26 cellular contexts compared by ENCODE assay signal in genomic region chr5:32072054-32072453, GRCh38.
"Had no signal": no experiment of that assay in that cellular context is flagged by ENCODE, and none has a peak within 500 bp of the region (broad histone marks: within the 10 kb centered on the region; RNA-seq: fewer than 3 reads in every experiment).

No MANE protein-coding gene starts in this region.

- H3K79me2 ChIP-seq: hepatocyte had no signal

- H3K27ac ChIP-seq: colonic mucosa, esophagus muscularis mucosa, foreskin keratinocyte, hepatocyte, pancreas, right lobe of liver, suprapubic skin, tibial artery had no signal

- H3K4me3 Mint-ChIP-seq: dendritic cell treated with granulocyte-macrophage colony-stimulating factor and Interleukin-4, amounts not matched to agents 40 ng/mL and 50 ng/mL, for 4 days; endodermal cell; naive thymus-derived CD8-positive, alpha-beta T cell; nephron progenitor cell; stimulated activated naive B cell treated with anti-CD40 and anti-IgM and Interleukin-4, amounts not matched to agents 10 μg/mL and 1 μg/mL and 100 μg/mL, for 72 hours; stimulated activated naive CD8-positive, alpha-beta T cell treated with anti-CD3 and anti-CD28 coated beads, Interleukin-15, Interleukin-2, amounts not matched to agents 100 ng/mL and 50 ng/mL, for 24 hours; type B pancreatic cell had no signal

- H3K27me3 Mint-ChIP-seq: dendritic cell treated with granulocyte-macrophage colony-stimulating factor and Interleukin-4, amounts not matched to agents 40 ng/mL and 50 ng/mL, for 4 days; naive thymus-derived CD8-positive, alpha-beta T cell; stimulated activated naive B cell treated with anti-CD40 and anti-IgM and Interleukin-4, amounts not matched to agents 10 μg/mL and 1 μg/mL and 100 μg/mL, for 72 hours; stimulated activated naive CD8-positive, alpha-beta T cell treated with anti-CD3 and anti-CD28 coated beads, Interleukin-15, Interleukin-2, amounts not matched to agents 100 ng/mL and 50 ng/mL, for 24 hours; type B pancreatic cell had no signal

- H3K27ac Mint-ChIP-seq: dendritic cell treated with granulocyte-macrophage colony-stimulating factor and Interleukin-4, amounts not matched to agents 40 ng/mL and 50 ng/mL, for 4 days; endodermal cell; nephron progenitor cell; stimulated activated naive B cell treated with anti-CD40 and anti-IgM and Interleukin-4, amounts not matched to agents 10 μg/mL and 1 μg/mL and 100 μg/mL, for 72 hours; stimulated activated naive CD8-positive, alpha-beta T cell treated with anti-CD3 and anti-CD28 coated beads, Interleukin-15, Interleukin-2, amounts not matched to agents 100 ng/mL and 50 ng/mL, for 24 hours; type B pancreatic cell had no signal

- DNase-seq: colonic mucosa; effector CD8-positive, alpha-beta T cell; endodermal cell; heart left ventricle; kidney; mesendoderm; naive thymus-derived CD8-positive, alpha-beta T cell; nephron progenitor cell; occipital lobe; pancreas; retina; right lobe of liver; small intestine; stimulated activated CD4-positive, alpha-beta T cell treated with anti-CD3 and anti-CD28 coated beads, Interleukin-15, amount 100 ng/mL, for 24 hours; stimulated activated CD4-positive, alpha-beta T cell treated with anti-CD3 and anti-CD28 coated beads, Interleukin-2, amount 100 ng/mL, for 48 hours; stimulated activated naive B cell treated with anti-CD40 and anti-IgM and Interleukin-4, amounts not matched to agents 10 μg/mL and 1 μg/mL and 100 μg/mL, for 72 hours; tibial artery had no signal

- H3K36me3 ChIP-seq: colonic mucosa, pancreas, right lobe of liver had no signal

- H3K4me2 ChIP-seq: hepatocyte had no signal

- H3K4me1 ChIP-seq: colonic mucosa, foreskin keratinocyte, gastroesophageal sphincter, pancreas, right lobe of liver, suprapubic skin, tibial artery had no signal

- H3K36me3 Mint-ChIP-seq: stimulated activated naive B cell treated with anti-CD40 and anti-IgM and Interleukin-4, amounts not matched to agents 10 μg/mL and 1 μg/mL and 100 μg/mL, for 72 hours; type B pancreatic cell had no signal

- ATAC-seq: left lobe of liver; naive thymus-derived CD8-positive, alpha-beta T cell; pancreas; right lobe of liver; stimulated activated naive B cell treated with anti-CD40 and anti-IgM and Interleukin-4, amounts not matched to agents 10 μg/mL and 1 μg/mL and 100 μg/mL, for 72 hours had no signal

- H3K4me3 ChIP-seq: colonic mucosa, esophagus muscularis mucosa, gastroesophageal sphincter, heart left ventricle, hepatocyte, pancreas, right lobe of liver, suprapubic skin, tibial artery had no signal

- H3K27me3 ChIP-seq: colonic mucosa, esophagus muscularis mucosa, foreskin keratinocyte, gastroesophageal sphincter, heart left ventricle, hepatocyte, pancreas, right lobe of liver, suprapubic skin, tibial artery had no signal

- H2AFZ ChIP-seq: hepatocyte had no signal

- H3K4me1 Mint-ChIP-seq: endodermal cell; nephron progenitor cell; stimulated activated naive B cell treated with anti-CD40 and anti-IgM and Interleukin-4, amounts not matched to agents 10 μg/mL and 1 μg/mL and 100 μg/mL, for 72 hours had no signal

- H3K9me3 ChIP-seq: colonic mucosa, esophagus muscularis mucosa, gastroesophageal sphincter, heart left ventricle, pancreas, right lobe of liver, suprapubic skin, tibial artery had no signal

- H3K9me3 Mint-ChIP-seq: dendritic cell treated with granulocyte-macrophage colony-stimulating factor and Interleukin-4, amounts not matched to agents 40 ng/mL and 50 ng/mL, for 4 days; endodermal cell; naive thymus-derived CD8-positive, alpha-beta T cell; stimulated activated naive B cell treated with anti-CD40 and anti-IgM and Interleukin-4, amounts not matched to agents 10 μg/mL and 1 μg/mL and 100 μg/mL, for 72 hours; stimulated activated naive CD8-positive, alpha-beta T cell treated with anti-CD3 and anti-CD28 coated beads, Interleukin-15, Interleukin-2, amounts not matched to agents 100 ng/mL and 50 ng/mL, for 24 hours; type B pancreatic cell had no signal
